Comparison of ENCODE assay signal across 10 cellular contexts in genomic region chr16:87610026-87610425, GRCh38. TPM values are rescaled to one million over a fixed set of nuclear protein-coding genes. Genes with fewer than 3 reads are reported as not detected.
"Had no signal": no experiment of that assay in that cellular context is flagged by ENCODE, and none has a peak within 500 bp of the region (broad histone marks: within the 10 kb centered on the region; RNA-seq: fewer than 3 reads in every experiment).

No MANE protein-coding gene starts in this region.

- H3K9ac ChIP-seq: GM23248 had no signal

- FAIRE-seq: H54, K562 had no signal

- DNase-seq: GM23248, GOT3, H9, HCEC 1CT, HFFc6, IMR-90, KG1 had no signal

- ATAC-seq: K562 had no signal

- H3K4me3 ChIP-seq: GM23248, K562 had no signal

- H3K27ac ChIP-seq: GM23248 had no signal

- H2AFZ ChIP-seq: GM23248 had no signal

RNA-seq across cellular contexts. Expression of gene JPH3, which starts 7.7 kb away (rescaled TPM):
- total RNA-seq: GM23248, HFFc6, HT-29, IMR-90, K562 had no signal
- polyA plus RNA-seq: GM23248 had no signal
